In genomic region chr5:8825161-8825757, GRCh38 we compare ENCODE assay signal across 22 cellular contexts.
DNase-seq lines count a peak whose midpoint lies in the region; ATAC-seq, FAIRE-seq and TF ChIP-seq lines count a peak whose summit lies in the region.
"Had no signal": no experiment of that assay in that cellular context is flagged by ENCODE, and none has a peak within 500 bp of the region (broad histone marks: within the 10 kb centered on the region; RNA-seq: fewer than 3 reads in every experiment).

No MANE protein-coding gene starts in this region.

- H3K27me3 Mint-ChIP-seq in GM23338 (ENCODE audit: insufficient read depth, low read depth, poor library complexity) = peaks cover 1% of the 10 kb centered on the region
- H3K27me3 Mint-ChIP-seq: B cell; effector memory CD8-positive, alpha-beta T cell had no signal

- H4K20me1 ChIP-seq in GM23338 (replicated peaks; ENCODE audit: insufficient read depth) (no peaks in the 10 kb centered on the region), fibroblast of lung (ENCODE audit: control insufficient read depth, extremely low read depth, insufficient read depth, low read length) (no peaks in the 10 kb centered on the region), smooth muscle cell (ENCODE audit: low read depth) (no peaks in the 10 kb centered on the region)

- H3K4me3 ChIP-seq in GM23338 (no peak overlapping the region), fibroblast of lung (replicated peaks in 1 of 4; ENCODE audit: control extremely low read depth in 1 of 4, insufficient read depth in 1 of 4, low read depth in 3 of 4, low read length in 4 of 4) (no peak overlapping the region), smooth muscle cell (no peak overlapping the region)
- H3K4me3 ChIP-seq: heart right ventricle, thyroid gland had no signal

- FAIRE-seq in RCC 7860 (lab: Jason Lieb, UNC) = no peak

- no peak for DNase-seq in GM23338 (ENCODE audit: low spot score)
- peak; percentile 38 for DNase-seq in RCC 7860 (ENCODE audit: low spot score)
- DNase-seq in fibroblast of lung (ENCODE audit: low read depth in 2 of 2) = peak in 1 of 2 donors; percentile 31
- no peak for DNase-seq in smooth muscle cell (lab: John Stamatoyannopoulos, UW; ENCODE audit: unreplicated experiment)
- no peak for DNase-seq in dedifferentiated amniotic fluid mesenchymal stem cell (ENCODE audit: extremely low spot score)
- DNase-seq: activated CD4-positive, alpha-beta T cell treated with anti-CD3 and anti-CD28 coated beads, Interleukin-2, amount 50 U/mL, for 4 hours; Caco-2; effector memory CD8-positive, alpha-beta T cell; heart right ventricle; NCI-H1092; NCI-H2029; NCI-H446; NK-92 treated with Interleukin-12 subunit alpha and Interleukin-12 subunit beta, amount 100 ng/mL, for 24 hours; stimulated activated CD4-positive, alpha-beta T cell treated with anti-CD3 and anti-CD28 coated beads, Interleukin-15, amount 100 ng/mL, for 24 hours; stimulated activated naive CD4-positive, alpha-beta T cell; T-helper 1 cell; thyroid gland had no signal

- no peaks in the 10 kb centered on the region for H3K4me1 ChIP-seq in GM23338 (ENCODE audit: insufficient read depth)
- H3K4me1 ChIP-seq in fibroblast of lung (ENCODE audit: control insufficient read depth, extremely low read depth, insufficient read depth, low read length) = peaks cover 24% of the 10 kb centered on the region
- peaks cover 33% of the 10 kb centered on the region for H3K4me1 ChIP-seq in smooth muscle cell (ENCODE audit: low read depth)
- H3K4me1 ChIP-seq: Caco-2, thyroid gland had no signal

- peaks cover 6% of the 10 kb centered on the region; the same call in 1 of the 3 replicates for H3K4me1 Mint-ChIP-seq in GM23338
- H3K4me1 Mint-ChIP-seq: B cell had no signal

- H3K36me3 ChIP-seq in GM23338 (ENCODE audit: insufficient read depth) (no peaks in the 10 kb centered on the region), fibroblast of lung (ENCODE audit: control insufficient read depth, insufficient read depth, low read length) (no peaks in the 10 kb centered on the region), smooth muscle cell (ENCODE audit: low read depth) (no peaks in the 10 kb centered on the region)
- H3K36me3 ChIP-seq: heart right ventricle, thyroid gland had no signal

- H3K27me3 ChIP-seq in GM23338 (ENCODE audit: insufficient read depth) = no peaks in the 10 kb centered on the region
- no peaks in the 10 kb centered on the region for H3K27me3 ChIP-seq in fibroblast of lung (ENCODE audit: control insufficient read depth, insufficient read depth, low read length)
- no peaks in the 10 kb centered on the region for H3K27me3 ChIP-seq in smooth muscle cell (ENCODE audit: low read depth)
- H3K27me3 ChIP-seq: heart right ventricle, thyroid gland had no signal

- peaks cover 3% of the 10 kb centered on the region; the same call in 1 of the 2 replicates for H3K9me2 ChIP-seq in GM23338 (ENCODE audit: insufficient read depth)

- peaks cover 3% of the 10 kb centered on the region for H3K36me3 Mint-ChIP-seq in GM23338 (ENCODE audit: low read depth)

- H3F3A ChIP-seq in GM23338 (replicated peaks; ENCODE audit: low read depth) (no peaks in the 10 kb centered on the region), smooth muscle cell (ENCODE audit: low read depth) (peaks cover 27% of the 10 kb centered on the region)

- peak overlapping the region; percentile 59; the same call in 1 of the 2 replicates for H2AFZ ChIP-seq in GM23338
- H2AFZ ChIP-seq in fibroblast of lung (ENCODE audit: low read length) = no peak overlapping the region
- H2AFZ ChIP-seq in smooth muscle cell (ENCODE audit: low read depth) = no peak overlapping the region

- ATAC-seq in GM23338 = no peak
- no peak for ATAC-seq in GM18909 (IDR thresholded peaks at IDR 0.05; ENCODE audit: poor library complexity, unreplicated experiment)
- ATAC-seq in GM21526 (IDR thresholded peaks at IDR 0.05; ENCODE audit: low FRiP score, unreplicated experiment) = no peak
- ATAC-seq: effector memory CD8-positive, alpha-beta T cell; heart right ventricle had no signal

- WGBS in smooth muscle cell (ENCODE audit: low lambda C conversion rate) = 63% methylated on average over 2 of the region's 2 CpGs

- H3K4me3 Mint-ChIP-seq in GM23338 = no peak overlapping the region
- H3K4me3 Mint-ChIP-seq: B cell; effector memory CD8-positive, alpha-beta T cell had no signal

- H3K9me3 Mint-ChIP-seq in GM23338 = peaks cover 15% of the 10 kb centered on the region
- H3K9me3 Mint-ChIP-seq: effector memory CD8-positive, alpha-beta T cell had no signal

- TF ChIP-seq CTCF in GM23338 (conservative IDR thresholded peaks at IDR 0.05; ENCODE audit: low read depth in 2 of 2) (no peak), fibroblast of lung (conservative IDR thresholded peaks at IDR 0.05 in 1 of 2, IDR thresholded peaks at IDR 0.05 in 1 of 2; ENCODE audit: low read depth in 1 of 2, low read length in 2 of 2) (no peak), smooth muscle cell (IDR thresholded peaks at IDR 0.05; ENCODE audit: borderline replicate concordance, insufficient read depth, poor library complexity, severe bottlenecking) (no peak)

- H3K27ac ChIP-seq in GM23338 (ENCODE audit: low read depth) (no peak overlapping the region), fibroblast of lung (ENCODE audit: insufficient read depth, low read length) (peak overlapping the region; percentile 6), smooth muscle cell (ENCODE audit: low read depth) (peak overlapping the region; percentile 92)
- H3K27ac ChIP-seq: heart right ventricle, KMS-11, thyroid gland, VCaP had no signal

- H3K9me3 ChIP-seq in fibroblast of lung (ENCODE audit: control insufficient read depth, insufficient read depth, low read depth, low read length) (no peaks in the 10 kb centered on the region), smooth muscle cell (replicated peaks; ENCODE audit: low read depth) (no peaks in the 10 kb centered on the region)
- H3K9me3 ChIP-seq: Caco-2, thyroid gland had no signal

- H3K4me2 ChIP-seq in GM23338 = no peak overlapping the region
- H3K4me2 ChIP-seq in fibroblast of lung (ENCODE audit: extremely low read depth, insufficient read depth, low read length) = no peak overlapping the region
- peak overlapping the region; percentile 30 for H3K4me2 ChIP-seq in smooth muscle cell
- H3K4me2 ChIP-seq: KMS-11 had no signal

- H3K79me2 ChIP-seq in GM23338 (replicated peaks; ENCODE audit: insufficient read depth) (no peaks in the 10 kb centered on the region), fibroblast of lung (ENCODE audit: control insufficient read depth, insufficient read depth, low read length) (no peaks in the 10 kb centered on the region), smooth muscle cell (ENCODE audit: low read depth) (no peaks in the 10 kb centered on the region)

- H3K9ac ChIP-seq in fibroblast of lung (ENCODE audit: insufficient read depth, low read length) = no peak overlapping the region
- H3K9ac ChIP-seq in smooth muscle cell (ENCODE audit: low read depth) = no peak overlapping the region
- H3K9ac ChIP-seq: KMS-11 had no signal

- H3K27ac Mint-ChIP-seq in GM23338 = no peak overlapping the region
- H3K27ac Mint-ChIP-seq: B cell; effector memory CD8-positive, alpha-beta T cell had no signal
